ENCODE assay signal across 8 cellular contexts in genomic region chr19:50537769-50538230, GRCh38. TPM values are rescaled to one million over a fixed set of nuclear protein-coding genes. Genes with fewer than 3 reads are reported as not detected.
DNase-seq lines count a peak whose midpoint lies in the region; ATAC-seq and TF ChIP-seq lines count a peak whose summit lies in the region.

No MANE protein-coding gene starts in this region.

- H3K36me3 Mint-ChIP-seq in naive thymus-derived CD8-positive, alpha-beta T cell = peaks cover 0 to 8% (median 1%) of the 10 kb centered on the region in 3 donors

- peaks cover 8 to 27% (median 15%) of the 10 kb centered on the region in 5 donors for H3K27me3 Mint-ChIP-seq in naive thymus-derived CD8-positive, alpha-beta T cell

- H3K4me1 ChIP-seq in HCT116 (ENCODE audit: control insufficient read depth in 1 of 2, insufficient read depth in 2 of 2, low read length in 2 of 2) (no peaks in the 10 kb centered on the region), NT2/D1 (ENCODE audit: insufficient read depth, insufficient read length) (no peaks in the 10 kb centered on the region)

- H2AFZ ChIP-seq in HCT116 (ENCODE audit: low read depth, low read length, poor library complexity, severe bottlenecking) = no peak overlapping the region

- no peak overlapping the region for H3K4me3 Mint-ChIP-seq in naive thymus-derived CD8-positive, alpha-beta T cell

- CTCF ChIA-PET in HCT116 (lab: Charles Lee) = interaction anchor here (0.7 to 3.6 kb wide), 12 partner anchors 9 to 559 kb away, joined by 3 to 40 read pairs (median 8); partner anchors contain the start of genes JOSD2 and KCNC3

- no peak overlapping the region for H3K9ac ChIP-seq in HCT116 (ENCODE audit: low read length)
- H3K9ac ChIP-seq in NT2/D1 (ENCODE audit: insufficient read length, low read depth) = no peak overlapping the region

- DNase-seq in C1 segment of cervical spinal cord (lab: John Stamatoyannopoulos, UW) = peak in 12 of 14 donors; percentile 29 to 77 (median 64)
- DNase-seq in HCT116 (ENCODE audit: low read depth, low spot score) = peak; percentile 79
- peak; percentile 83 for DNase-seq in NT2/D1 (ENCODE audit: low read depth, low spot score)
- DNase-seq in activated CD8-positive, alpha-beta memory T cell treated with anti-CD3 and anti-CD28 coated beads, Interleukin-2, amount 50 U/mL, for 24 hours (ENCODE audit: extremely low read depth) = peak; percentile 24
- peak; percentile 73 to 79 for DNase-seq in erythroblast (lab: John Stamatoyannopoulos, UW)
- peak in 9 of 10 donors; percentile 32 to 54 (median 45) for DNase-seq in naive thymus-derived CD8-positive, alpha-beta T cell
- peak; percentile 20 for DNase-seq in stimulated activated naive CD4-positive, alpha-beta T cell treated with Interleukin-2 at 50 U/mL for 16 hours (lab: John Stamatoyannopoulos, UW)

- no peak overlapping the region for H3K27ac ChIP-seq in HCT116 (ENCODE audit: low read depth, low read length)

- RAD21 ChIA-PET in HCT116 (lab: Charles Lee; ENCODE audit: low non-redundant PET in 1 of 2, low total read pairs in 2 of 2, uncharacterized antibody in 2 of 2, unreplicated experiment in 2 of 2) = interaction anchor here (0.6 to 2.1 kb wide), 5 partner anchors 13 to 246 kb away, joined by 3 to 7 read pairs (median 3); no protein-coding TSS in a partner anchor

- no peaks in the 10 kb centered on the region for H3K9me2 ChIP-seq in HCT116 (ENCODE audit: insufficient read depth)

- no peak overlapping the region for H3K4me2 ChIP-seq in HCT116 (ENCODE audit: low read length)

- H3K27ac Mint-ChIP-seq in naive thymus-derived CD8-positive, alpha-beta T cell = peak overlapping the region in 1 of 10 donors; percentile 34

- H3K4me3 ChIP-seq in HCT116 (replicated peaks in 1 of 2; ENCODE audit: low read depth in 1 of 2, low read length in 2 of 2) = no peak overlapping the region
- H3K4me3 ChIP-seq in NT2/D1 (ENCODE audit: insufficient read length, low read depth) = no peak overlapping the region

- intact Hi-C loops in HCT116 (cut with micrococcal nuclease) = loop anchor here (1.0 to 10.0 kb wide), 4 partner anchors 117 to 385 kb away; no protein-coding TSS in a partner anchor

- H3K9me3 Mint-ChIP-seq in naive thymus-derived CD8-positive, alpha-beta T cell = peaks cover 0 to 12% (median 7%) of the 10 kb centered on the region in 9 donors

- H3K36me3 ChIP-seq in HCT116 (ENCODE audit: control insufficient read depth in 1 of 2, insufficient read depth in 2 of 2, low read length in 2 of 2) (no peaks in the 10 kb centered on the region), NT2/D1 (ENCODE audit: insufficient read depth, insufficient read length, low read length) (peaks cover 10% of the 10 kb centered on the region)

- BruUV-seq in HCT116 (replicated peaks; lab: Mats Ljungman, UMichigan) = no TSS peak

- TF ChIP-seq CTCF in HCT116 (IDR thresholded peaks at IDR 0.05 in 2 of 3, conservative IDR thresholded peaks at IDR 0.05 in 1 of 3; ENCODE audit: borderline replicate concordance in 1 of 3, insufficient read depth in 1 of 3, low read depth in 2 of 3, low read length in 2 of 3) = peak; percentile 93 to 98 (median 95)

- H3K9me3 ChIP-seq in HCT116 (ENCODE audit: control insufficient read depth in 1 of 2, insufficient read depth in 1 of 2, low read depth in 1 of 2, low read length in 2 of 2) (peaks cover 7 to 12% of the 10 kb centered on the region in 2 experiments; a peak in 3 of 4 replicates), NT2/D1 (ENCODE audit: insufficient read depth, low read length) (peaks cover 7% of the 10 kb centered on the region)

- H3K27me3 ChIP-seq in HCT116 (ENCODE audit: insufficient read depth, low read length) = no peaks in the 10 kb centered on the region
- H3K27me3 ChIP-seq in NT2/D1 (ENCODE audit: insufficient read depth, insufficient read length) = no peaks in the 10 kb centered on the region

- H3K79me2 ChIP-seq in HCT116 (ENCODE audit: insufficient read depth, low read length) = no peaks in the 10 kb centered on the region

- TF ChIP-seq POLR2A in HCT116 (IDR thresholded peaks at IDR 0.05; ENCODE audit: borderline replicate concordance, extremely low read depth, insufficient read depth, insufficient read length) (no peak), erythroblast (IDR thresholded peaks at IDR 0.05; ENCODE audit: low read length) (no peak)

- TF ChIP-seq RAD21 in HCT116 (IDR thresholded peaks at IDR 0.05; ENCODE audit: low read depth) = peak; percentile 88

- peaks cover 0 to 4% (median 1%) of the 10 kb centered on the region in 4 donors for H3K4me1 Mint-ChIP-seq in naive thymus-derived CD8-positive, alpha-beta T cell

- POLR2A ChIA-PET in HCT116 (lab: Charles Lee) = no interaction called here
- POLR2A ChIA-PET in naive thymus-derived CD8-positive, alpha-beta T cell (lab: Charles Lee) = interaction anchor here (0.7 kb wide), 1 partner anchor 14 kb away, joined by 5 read pairs; no protein-coding TSS in a partner anchor

- no peaks in the 10 kb centered on the region for H4K20me1 ChIP-seq in HCT116 (ENCODE audit: insufficient read depth)

- ATAC-seq in HCT116 = peak; percentile 97
- peak; percentile 43 to 60 for ATAC-seq in naive thymus-derived CD8-positive, alpha-beta T cell
- no peak for ATAC-seq in GM18502 (IDR thresholded peaks at IDR 0.05; ENCODE audit: poor library complexity, unreplicated experiment)

TF ChIP-seq in HCT116, 20 proteins besides CTCF, POLR2A, EP300 and RAD21:
- TF ChIP-seq SRF (IDR thresholded peaks at IDR 0.05; ENCODE audit: low read depth) (no peak), CBX3 (IDR thresholded peaks at IDR 0.05; ENCODE audit: low read depth) (peak; percentile 68; the same call in 1 of the 2 replicates), EZH2phosphoT487 (IDR thresholded peaks at IDR 0.05; ENCODE audit: borderline replicate concordance) (no peak), YY1 (IDR thresholded peaks at IDR 0.05; ENCODE audit: extremely low read depth, insufficient replicate concordance, low read depth, low read length) (peak; percentile 20), EGR1 (IDR thresholded peaks at IDR 0.05; ENCODE audit: low read depth) (no peak), SP1 (IDR thresholded peaks at IDR 0.05; ENCODE audit: low read depth) (no peak)
- TF ChIP-seq, protein P1, sequence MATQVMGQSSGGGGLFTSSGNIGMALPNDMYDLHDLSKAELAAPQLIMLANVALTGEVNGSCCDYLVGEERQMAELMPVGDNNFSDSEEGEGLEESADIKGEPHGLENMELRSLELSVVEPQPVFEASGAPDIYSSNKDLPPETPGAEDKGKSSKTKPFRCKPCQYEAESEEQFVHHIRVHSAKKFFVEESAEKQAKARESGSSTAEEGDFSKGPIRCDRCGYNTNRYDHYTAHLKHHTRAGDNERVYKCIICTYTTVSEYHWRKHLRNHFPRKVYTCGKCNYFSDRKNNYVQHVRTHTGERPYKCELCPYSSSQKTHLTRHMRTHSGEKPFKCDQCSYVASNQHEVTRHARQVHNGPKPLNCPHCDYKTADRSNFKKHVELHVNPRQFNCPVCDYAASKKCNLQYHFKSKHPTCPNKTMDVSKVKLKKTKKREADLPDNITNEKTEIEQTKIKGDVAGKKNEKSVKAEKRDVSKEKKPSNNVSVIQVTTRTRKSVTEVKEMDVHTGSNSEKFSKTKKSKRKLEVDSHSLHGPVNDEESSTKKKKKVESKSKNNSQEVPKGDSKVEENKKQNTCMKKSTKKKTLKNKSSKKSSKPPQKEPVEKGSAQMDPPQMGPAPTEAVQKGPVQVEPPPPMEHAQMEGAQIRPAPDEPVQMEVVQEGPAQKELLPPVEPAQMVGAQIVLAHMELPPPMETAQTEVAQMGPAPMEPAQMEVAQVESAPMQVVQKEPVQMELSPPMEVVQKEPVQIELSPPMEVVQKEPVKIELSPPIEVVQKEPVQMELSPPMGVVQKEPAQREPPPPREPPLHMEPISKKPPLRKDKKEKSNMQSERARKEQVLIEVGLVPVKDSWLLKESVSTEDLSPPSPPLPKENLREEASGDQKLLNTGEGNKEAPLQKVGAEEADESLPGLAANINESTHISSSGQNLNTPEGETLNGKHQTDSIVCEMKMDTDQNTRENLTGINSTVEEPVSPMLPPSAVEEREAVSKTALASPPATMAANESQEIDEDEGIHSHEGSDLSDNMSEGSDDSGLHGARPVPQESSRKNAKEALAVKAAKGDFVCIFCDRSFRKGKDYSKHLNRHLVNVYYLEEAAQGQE (IDR thresholded peaks at IDR 0.05; ENCODE audit: low read depth) = no peak

RNA-seq across cellular contexts. Expression of gene ASPDH, which starts 24.1 kb away (rescaled TPM):
- not detected for total RNA-seq in HCT116 (2021; ENCODE audit: unreplicated experiment)
- polyA plus RNA-seq in HCT116 (2012) = 0.72 and 0.97 TPM in 2 replicates
- total RNA-seq in naive thymus-derived CD8-positive, alpha-beta T cell = not detected
- 1 to 10 TPM in 1 of 3 donors, not detected in 2; 1.4 TPM for polyA plus RNA-seq in naive thymus-derived CD8-positive, alpha-beta T cell

RNA-seq across cellular contexts. Expression of gene JOSD2, which starts 26.8 kb away (rescaled TPM):
- total RNA-seq in HCT116 (2021; ENCODE audit: unreplicated experiment) = 40.9 TPM
- polyA plus RNA-seq in HCT116 (2012) = 24.9 and 25.7 TPM in 2 replicates
- 10 to 100 TPM; 22.8 to 25.6 TPM for total RNA-seq in naive thymus-derived CD8-positive, alpha-beta T cell
- 10 to 100 TPM; 19.8 to 26.2 (median 22.8) TPM for polyA plus RNA-seq in naive thymus-derived CD8-positive, alpha-beta T cell

RNA-seq across cellular contexts. Expression of gene LRRC4B, which starts 30.4 kb away (rescaled TPM):
- 0.89 TPM for total RNA-seq in HCT116 (2021; ENCODE audit: unreplicated experiment)
- polyA plus RNA-seq in HCT116 (2012) = 1.7 and 2.0 TPM in 2 replicates
- not detected for total RNA-seq in naive thymus-derived CD8-positive, alpha-beta T cell
- polyA plus RNA-seq in naive thymus-derived CD8-positive, alpha-beta T cell = not detected

Comparison
In these comparisons a context has a peak if more than half of its experiments do, and no peak if none do; other contexts are left out.
1. DNase-seq: peak in every context shown above with its lines; median percentile 83 in NT2/D1; 79 in HCT116; 76 in erythroblast; 64 in C1 segment of cervical spinal cord; 45 in naive thymus-derived CD8-positive, alpha-beta T cell; 24 in activated CD8-positive, alpha-beta memory T cell treated with anti-CD3 and anti-CD28 coated beads, Interleukin-2, amount 50 U/mL, for 24 hours; 20 in stimulated activated naive CD4-positive, alpha-beta T cell treated with Interleukin-2 at 50 U/mL for 16 hours.